8 cellular contexts compared by ENCODE assay signal in the genomic region with DNA sequence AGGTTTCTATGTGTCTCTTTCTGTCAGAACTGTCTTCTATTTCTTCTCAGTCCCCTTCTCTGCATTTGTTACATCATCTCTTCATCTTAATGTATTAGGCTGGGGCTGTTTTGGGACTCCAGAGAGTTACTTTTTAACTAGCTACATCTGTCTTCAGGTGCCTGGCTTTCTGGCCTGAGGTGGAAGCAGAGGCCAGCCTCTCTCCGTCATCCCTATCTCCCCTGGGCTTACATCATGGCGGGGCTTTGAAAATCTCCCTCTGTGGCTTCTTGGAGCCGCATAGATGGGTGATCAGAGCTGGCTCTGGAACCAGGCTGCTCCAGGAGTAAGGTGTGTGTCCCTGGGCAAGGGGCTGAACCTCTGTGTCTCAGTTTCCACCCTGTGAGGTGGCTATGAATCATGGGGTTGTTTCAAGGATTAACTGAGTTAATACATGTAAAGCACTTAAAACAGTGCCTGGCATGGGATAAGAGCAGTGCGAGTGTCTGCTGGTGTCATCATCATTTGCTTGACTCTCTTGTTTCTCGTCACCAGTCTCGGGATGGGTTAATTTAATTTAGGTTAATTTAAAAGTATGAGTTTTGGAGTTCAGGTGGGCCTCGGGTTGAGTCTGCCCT. TPM values are rescaled to one million over a fixed set of nuclear protein-coding genes. Genes with fewer than 3 reads are reported as not detected.
DNase-seq lines count a peak whose midpoint lies in the region; ATAC-seq lines count a peak whose summit lies in the region.

No MANE protein-coding gene starts in this region.

- no peak for ATAC-seq in activated T-cell treated with anti-CD3 and anti-CD28 coated beads, Interleukin-2, amount 50 U/mL, for 4 hours
- ATAC-seq in stimulated activated naive CD8-positive, alpha-beta T cell treated with anti-CD3 and anti-CD28 coated beads, Interleukin-15, amount 100 ng/mL, for 72 hours, result no peak
- no peak for ATAC-seq in GM19395 (IDR thresholded peaks at IDR 0.05; ENCODE audit: unreplicated experiment)

- POLR2A ChIA-PET in activated CD4-positive, alpha-beta memory T cell treated with anti-CD3 and anti-CD28 coated beads, Interleukin-2, amount 10 ng/mL, durations not matched to agents 7 days and 5 days (lab: Charles Lee), result interaction anchor here (1.7 kb wide), 1 partner anchor 20 kb away, joined by 7 read pairs; no protein-coding TSS in a partner anchor

- CTCF ChIA-PET in activated CD4-positive, alpha-beta memory T cell treated with anti-CD3 and anti-CD28 coated beads, Interleukin-2, amount 10 ng/mL, durations not matched to agents 7 days and 5 days (lab: Charles Lee), result interaction anchor here (1.2 kb wide), 1 partner anchor 44 kb away, joined by 6 read pairs; no protein-coding TSS in a partner anchor

- peak overlapping the region; percentile 68 for H3K27ac Mint-ChIP-seq in activated CD4-positive, alpha-beta memory T cell treated with anti-CD3 and anti-CD28 coated beads, Interleukin-2, amount 10 ng/mL, durations not matched to agents 7 days and 5 days
- H3K27ac Mint-ChIP-seq in immature natural killer cell, result peak overlapping the region; percentile 96 to 99 (median 98)
- H3K27ac Mint-ChIP-seq in stimulated activated naive CD8-positive, alpha-beta T cell treated with anti-CD3 and anti-CD28 coated beads, Interleukin-15, amount 100 ng/mL, for 72 hours, result peak overlapping the region in 1 of 2 donors; percentile 48

- H3K27me3 Mint-ChIP-seq in activated T-cell treated with anti-CD3 and anti-CD28 coated beads, Interleukin-2, amount 50 U/mL, for 4 hours (ENCODE audit: low read depth), result no peaks in the 10 kb centered on the region
- no peaks in the 10 kb centered on the region for H3K27me3 Mint-ChIP-seq in activated CD4-positive, alpha-beta memory T cell treated with anti-CD3 and anti-CD28 coated beads, Interleukin-2, amount 10 ng/mL, durations not matched to agents 7 days and 5 days
- peaks cover 6 to 15% (median 10%) of the 10 kb centered on the region in 3 donors for H3K27me3 Mint-ChIP-seq in immature natural killer cell (ENCODE audit: low read depth in 3 of 3)
- no peaks in the 10 kb centered on the region for H3K27me3 Mint-ChIP-seq in stimulated activated naive CD8-positive, alpha-beta T cell treated with anti-CD3 and anti-CD28 coated beads, Interleukin-15, amount 100 ng/mL, for 72 hours

- DNase-seq in activated T-cell treated with anti-CD3 and anti-CD28 coated beads, Interleukin-2, amount 50 U/mL, for 4 hours, result no peak
- no peak for DNase-seq in activated T-cell treated with anti-CD3 and anti-CD28 coated beads, Interleukin-2, amount 50 U/mL, for 48 hours
- DNase-seq in activated CD4-positive, alpha-beta memory T cell treated with anti-CD3 and anti-CD28 coated beads, Interleukin-2, amount 10 ng/mL, durations not matched to agents 7 days and 5 days, result no peak
- DNase-seq in immature natural killer cell (no peak), NCI-H2227 (lab: John Stamatoyannopoulos, UW; ENCODE audit: unreplicated experiment) (no peak)
- DNase-seq in stimulated activated naive CD8-positive, alpha-beta T cell treated with anti-CD3 and anti-CD28 coated beads, Interleukin-15, amount 100 ng/mL, for 72 hours, result no peak
- no peak for DNase-seq in stimulated activated CD4-positive, alpha-beta T cell treated with anti-CD3 and anti-CD28 coated beads, Interleukin-4, amount 100 ng/mL, for 4 hours

- H3K36me3 Mint-ChIP-seq in activated T-cell treated with anti-CD3 and anti-CD28 coated beads, Interleukin-2, amount 50 U/mL, for 4 hours (ENCODE audit: insufficient read depth), result peaks cover 24% of the 10 kb centered on the region
- peaks cover 67% of the 10 kb centered on the region for H3K36me3 Mint-ChIP-seq in activated CD4-positive, alpha-beta memory T cell treated with anti-CD3 and anti-CD28 coated beads, Interleukin-2, amount 10 ng/mL, durations not matched to agents 7 days and 5 days (ENCODE audit: low read depth)
- H3K36me3 Mint-ChIP-seq in immature natural killer cell, result peaks cover 0 to 8% (median 0%) of the 10 kb centered on the region in 3 donors

- H3K4me1 Mint-ChIP-seq in activated T-cell treated with anti-CD3 and anti-CD28 coated beads, Interleukin-2, amount 50 U/mL, for 4 hours (ENCODE audit: low read depth), result peaks cover 61% of the 10 kb centered on the region
- H3K4me1 Mint-ChIP-seq in activated CD4-positive, alpha-beta memory T cell treated with anti-CD3 and anti-CD28 coated beads, Interleukin-2, amount 10 ng/mL, durations not matched to agents 7 days and 5 days, result peaks cover 58% of the 10 kb centered on the region
- H3K4me1 Mint-ChIP-seq in immature natural killer cell, result peaks cover 37 to 52% of the 10 kb centered on the region in 2 donors
- peaks cover 76% of the 10 kb centered on the region for H3K4me1 Mint-ChIP-seq in stimulated activated naive CD8-positive, alpha-beta T cell treated with anti-CD3 and anti-CD28 coated beads, Interleukin-15, amount 100 ng/mL, for 72 hours

- peak overlapping the region; percentile 99 for H3K4me3 Mint-ChIP-seq in activated T-cell treated with anti-CD3 and anti-CD28 coated beads, Interleukin-2, amount 50 U/mL, for 4 hours
- peak overlapping the region; percentile 93 for H3K4me3 Mint-ChIP-seq in activated CD4-positive, alpha-beta memory T cell treated with anti-CD3 and anti-CD28 coated beads, Interleukin-2, amount 10 ng/mL, durations not matched to agents 7 days and 5 days
- H3K4me3 Mint-ChIP-seq in immature natural killer cell, result peak overlapping the region; percentile 72 to 98 (median 94)
- peak overlapping the region; percentile 91 to 92 for H3K4me3 Mint-ChIP-seq in stimulated activated naive CD8-positive, alpha-beta T cell treated with anti-CD3 and anti-CD28 coated beads, Interleukin-15, amount 100 ng/mL, for 72 hours

- H3K9me3 Mint-ChIP-seq in activated T-cell treated with anti-CD3 and anti-CD28 coated beads, Interleukin-2, amount 50 U/mL, for 4 hours, result no peaks in the 10 kb centered on the region
- H3K9me3 Mint-ChIP-seq in activated CD4-positive, alpha-beta memory T cell treated with anti-CD3 and anti-CD28 coated beads, Interleukin-2, amount 10 ng/mL, durations not matched to agents 7 days and 5 days, result no peaks in the 10 kb centered on the region
- H3K9me3 Mint-ChIP-seq in immature natural killer cell, result no peaks in the 10 kb centered on the region
- no peaks in the 10 kb centered on the region for H3K9me3 Mint-ChIP-seq in stimulated activated naive CD8-positive, alpha-beta T cell treated with anti-CD3 and anti-CD28 coated beads, Interleukin-15, amount 100 ng/mL, for 72 hours

RNA-seq across cellular contexts. Expression of gene EPN1, which starts 2.0 kb away (rescaled TPM):
- total RNA-seq in activated T-cell treated with anti-CD3 and anti-CD28 coated beads, Interleukin-2, amount 50 U/mL, for 4 hours, result 10 to 100 TPM; 55.0 to 61.4 (median 55.2) TPM
- 10 to 100 TPM; 63.9 to 64.5 TPM for total RNA-seq in activated CD4-positive, alpha-beta memory T cell treated with anti-CD3 and anti-CD28 coated beads, Interleukin-2, amount 10 ng/mL, durations not matched to agents 7 days and 5 days
- 10 to 100 TPM in 1 of 3 donors, 1 to 10 TPM in 2; 3.0 to 15.3 (median 3.7) TPM for polyA plus RNA-seq in immature natural killer cell

RNA-seq across cellular contexts. Expression of gene U2AF2, which starts 22.2 kb away (rescaled TPM):
- total RNA-seq in activated T-cell treated with anti-CD3 and anti-CD28 coated beads, Interleukin-2, amount 50 U/mL, for 4 hours, result 100 to 1,000 TPM; 467 to 532 (median 476) TPM
- total RNA-seq in activated CD4-positive, alpha-beta memory T cell treated with anti-CD3 and anti-CD28 coated beads, Interleukin-2, amount 10 ng/mL, durations not matched to agents 7 days and 5 days, result 100 to 1,000 TPM; 204 to 213 TPM
- polyA plus RNA-seq in immature natural killer cell, result 10 to 100 TPM in 1 of 3 donors, 1 to 10 TPM in 2; 3.1 to 17.0 (median 8.0) TPM

RNA-seq across cellular contexts. Expression of gene CCDC106, which starts 29.0 kb away (rescaled TPM):
- total RNA-seq in activated T-cell treated with anti-CD3 and anti-CD28 coated beads, Interleukin-2, amount 50 U/mL, for 4 hours, result 1 to 10 TPM; 3.9 to 7.8 (median 4.8) TPM
- 1 to 10 TPM; 3.7 to 3.8 TPM for total RNA-seq in activated CD4-positive, alpha-beta memory T cell treated with anti-CD3 and anti-CD28 coated beads, Interleukin-2, amount 10 ng/mL, durations not matched to agents 7 days and 5 days
- polyA plus RNA-seq in immature natural killer cell, result 1 to 10 TPM in 2 of 3 donors, not detected in 1; 1.1 to 1.7 TPM

RNA-seq across cellular contexts. Expression of gene ZNF581, which starts 33.5 kb away (rescaled TPM):
- 10 to 100 TPM; 46.2 to 54.1 (median 52.7) TPM for total RNA-seq in activated T-cell treated with anti-CD3 and anti-CD28 coated beads, Interleukin-2, amount 50 U/mL, for 4 hours
- 10 to 100 TPM; 26.6 to 30.1 TPM for total RNA-seq in activated CD4-positive, alpha-beta memory T cell treated with anti-CD3 and anti-CD28 coated beads, Interleukin-2, amount 10 ng/mL, durations not matched to agents 7 days and 5 days
- polyA plus RNA-seq in immature natural killer cell, result 10 to 100 TPM in 2 of 3 donors, 1 to 10 TPM in 1; 8.4 to 24.9 (median 20.6) TPM

RNA-seq across cellular contexts. Expression of gene ZNF580, which starts 36.2 kb away (rescaled TPM):
- total RNA-seq in activated T-cell treated with anti-CD3 and anti-CD28 coated beads, Interleukin-2, amount 50 U/mL, for 4 hours, result 10 to 100 TPM; 27.1 to 31.5 (median 28.5) TPM
- total RNA-seq in activated CD4-positive, alpha-beta memory T cell treated with anti-CD3 and anti-CD28 coated beads, Interleukin-2, amount 10 ng/mL, durations not matched to agents 7 days and 5 days, result 10 to 100 TPM; 35.7 to 39.7 TPM
- 10 to 100 TPM in 2 of 3 donors, 1 to 10 TPM in 1; 9.6 to 27.8 (median 13.8) TPM for polyA plus RNA-seq in immature natural killer cell
